8 cellular contexts compared by ENCODE assay signal in genomic region chr17:28951991-28952975, GRCh38. TPM values are rescaled to one million over a fixed set of nuclear protein-coding genes. Genes with fewer than 3 reads are reported as not detected.
A peak's percentile ranks its signal among the peaks of the same experiment; 100 is the strongest.
DNase-seq lines count a peak whose midpoint lies in the region; ATAC-seq and TF ChIP-seq lines count a peak whose summit lies in the region.

No MANE protein-coding gene starts in this region.

- no peaks in the 10 kb centered on the region for H3K9me3 ChIP-seq in PC-9 (ENCODE audit: insufficient read depth, low read depth)
- H3K9me3 ChIP-seq in esophagus muscularis mucosa = no peaks in the 10 kb centered on the region
- H3K9me3 ChIP-seq in mucosa of stomach (ENCODE audit: control insufficient read depth, low read length) = no peaks in the 10 kb centered on the region

- H3K4me1 ChIP-seq in PC-9 (replicated peaks; ENCODE audit: insufficient read depth) = peaks cover 20% of the 10 kb centered on the region
- H3K4me1 ChIP-seq in esophagus muscularis mucosa = peaks cover 21 to 40% (median 31%) of the 10 kb centered on the region in 4 donors
- H3K4me1 ChIP-seq in mucosa of stomach (ENCODE audit: control insufficient read depth, insufficient read depth, low read length) = peaks cover 16% of the 10 kb centered on the region

- no peaks in the 10 kb centered on the region for H3K27me3 Mint-ChIP-seq in activated T-cell treated with anti-CD3 and anti-CD28 coated beads, Interleukin-2, amount 50 U/mL, for 4 hours (ENCODE audit: low read depth)

- intact Hi-C loops in PC-9 (cut with micrococcal nuclease; ENCODE audit: unreplicated experiment) = loop anchor here (2.0 to 5.0 kb wide), 4 partner anchors 155 to 615 kb away; partner anchors contain the start of genes ABHD15, RPL23A and TP53I13
- intact Hi-C loops in esophagus muscularis mucosa (cut with DNase I) = no loop called here

- TF ChIP-seq POLR2A in esophagus muscularis mucosa (IDR thresholded peaks at IDR 0.05; ENCODE audit: low read depth) = no peak

- H3K79me2 ChIP-seq in PC-9 (ENCODE audit: low read depth) = peaks cover 40% of the 10 kb centered on the region

- TF ChIP-seq EP300 in esophagus muscularis mucosa (IDR thresholded peaks at IDR 0.05) = no peak

- H3K36me3 ChIP-seq in PC-9 (ENCODE audit: low read depth) (peaks cover 13% of the 10 kb centered on the region), esophagus muscularis mucosa (peaks cover 0 to 1% (median 0%) of the 10 kb centered on the region in 4 donors), mucosa of stomach (ENCODE audit: control insufficient read depth, insufficient read depth, low read length) (no peaks in the 10 kb centered on the region)

- no peaks in the 10 kb centered on the region for H3K9me2 ChIP-seq in PC-9 (ENCODE audit: insufficient read depth)

- peak; percentile 99 for DNase-seq in DMS79 treated with DMSO at 0.1 percent for 48 hours (lab: John Stamatoyannopoulos, UW)
- DNase-seq in KG1 (lab: John Stamatoyannopoulos, UW) = peak; percentile 91
- DNase-seq in PC-9 = peak; percentile 94 to 97
- peak; percentile 90 for DNase-seq in activated T-cell treated with anti-CD3 and anti-CD28 coated beads, Interleukin-2, amount 50 U/mL, for 4 hours
- DNase-seq in esophagus muscularis mucosa (ENCODE audit: extremely low spot score) = peak; percentile 99
- DNase-seq in stimulated activated CD8-positive, alpha-beta memory T cell treated with anti-CD3 and anti-CD28 coated beads, Interleukin-4, amount 100 ng/mL, for 48 hours = peak; percentile 94

- peaks cover 27% of the 10 kb centered on the region for H3F3A ChIP-seq in PC-9 (ENCODE audit: insufficient read depth, low read depth)

- H3K9ac ChIP-seq in mucosa of stomach (ENCODE audit: low read length) = peak overlapping the region; percentile 85

- peaks cover 15% of the 10 kb centered on the region for H3K4me1 Mint-ChIP-seq in activated T-cell treated with anti-CD3 and anti-CD28 coated beads, Interleukin-2, amount 50 U/mL, for 4 hours (ENCODE audit: low read depth)

- H4K20me1 ChIP-seq in PC-9 (ENCODE audit: insufficient read depth) = peaks cover 15% of the 10 kb centered on the region; the same call in 1 of the 2 replicates

- no peaks in the 10 kb centered on the region for H3K9me3 Mint-ChIP-seq in activated T-cell treated with anti-CD3 and anti-CD28 coated beads, Interleukin-2, amount 50 U/mL, for 4 hours

- H3K27ac ChIP-seq in PC-9 = peak overlapping the region; percentile 94
- H3K27ac ChIP-seq in esophagus muscularis mucosa (replicated peaks in 1 of 4) = peak overlapping the region; percentile 92 to 98 (median 96)

- TF ChIP-seq CTCF in PC-9 (conservative IDR thresholded peaks at IDR 0.05) (no peak), esophagus muscularis mucosa (IDR thresholded peaks at IDR 0.05) (no peak)

- peaks cover 2% of the 10 kb centered on the region for H3K36me3 Mint-ChIP-seq in activated T-cell treated with anti-CD3 and anti-CD28 coated beads, Interleukin-2, amount 50 U/mL, for 4 hours (ENCODE audit: insufficient read depth)

- TSS peak; percentile 92 for BruUV-seq in PC-9 (replicated peaks; lab: Mats Ljungman, UMichigan)

- H3K27me3 ChIP-seq in PC-9 (ENCODE audit: insufficient read depth, low read depth) = no peaks in the 10 kb centered on the region
- H3K27me3 ChIP-seq in esophagus muscularis mucosa = no peaks in the 10 kb centered on the region
- no peaks in the 10 kb centered on the region for H3K27me3 ChIP-seq in mucosa of stomach (ENCODE audit: control insufficient read depth, insufficient read depth, low read length)

- POLR2A ChIA-PET in PC-9 (lab: Charles Lee; ENCODE audit: unreplicated experiment) = interaction anchor here (0.5 to 1.4 kb wide), 11 partner anchors 80 to 1153 kb away, joined by 3 to 35 read pairs (median 6); partner anchors contain the start of genes NEK8, RPL23A, SDF2 and SUPT6H

- ATAC-seq in GM21737 (IDR thresholded peaks at IDR 0.05; ENCODE audit: unreplicated experiment) = peak; percentile 51
- ATAC-seq in activated T-cell treated with anti-CD3 and anti-CD28 coated beads, Interleukin-2, amount 50 U/mL, for 4 hours = peak; percentile 75 to 78

- H3K4me3 ChIP-seq in PC-9 (peak overlapping the region; percentile 92), esophagus muscularis mucosa (peak overlapping the region; percentile 82 to 98 (median 92)), mucosa of stomach (ENCODE audit: low read length) (peak overlapping the region; percentile 93)

- CTCF ChIA-PET in PC-9 (lab: Charles Lee) = interaction anchor here (0.8 to 1.3 kb wide), 5 partner anchors 13 to 233 kb away, joined by 3 to 15 read pairs (median 4); partner anchors contain the start of genes RPL23A and TLCD1

- H3K4me2 ChIP-seq in PC-9 = peak overlapping the region; percentile 90

- peak overlapping the region; percentile 83 for H2AFZ ChIP-seq in PC-9

- H3K4me3 Mint-ChIP-seq in activated T-cell treated with anti-CD3 and anti-CD28 coated beads, Interleukin-2, amount 50 U/mL, for 4 hours = no peak overlapping the region

- 7% methylated on average over 33 of the region's 36 CpGs for WGBS in esophagus muscularis mucosa

RNA-seq across cellular contexts. Expression of gene PHF12, which starts 1.0 kb away (rescaled TPM):
- 36.0 and 48.4 TPM in 2 replicates for total RNA-seq in PC-9 (2021)
- total RNA-seq in activated T-cell treated with anti-CD3 and anti-CD28 coated beads, Interleukin-2, amount 50 U/mL, for 4 hours = 10 to 100 TPM; 45.2 to 48.6 (median 47.8) TPM
- 10 to 100 TPM; 27.8 to 44.5 (median 36.7) TPM for total RNA-seq in esophagus muscularis mucosa

RNA-seq across cellular contexts. Expression of gene DHRS13, which starts 49.4 kb away (rescaled TPM):
- 15.8 and 17.5 TPM in 2 replicates for total RNA-seq in PC-9 (2021)
- total RNA-seq in activated T-cell treated with anti-CD3 and anti-CD28 coated beads, Interleukin-2, amount 50 U/mL, for 4 hours = 10 to 100 TPM; 20.7 to 24.5 (median 21.8) TPM
- 10 to 100 TPM in 1 of 4 donors, 1 to 10 TPM in 3; 3.7 to 14.2 (median 5.9) TPM for total RNA-seq in esophagus muscularis mucosa

RNA-seq across cellular contexts. Expression of gene SEZ6, which starts 53.5 kb away (rescaled TPM):
- not detected in 2 replicates for total RNA-seq in PC-9 (2021)
- not detected for total RNA-seq in activated T-cell treated with anti-CD3 and anti-CD28 coated beads, Interleukin-2, amount 50 U/mL, for 4 hours
- under 1 TPM in 3 of 4 donors, not detected in 1; 0.42 to 0.83 (median 0.52) TPM for total RNA-seq in esophagus muscularis mucosa

RNA-seq across cellular contexts. Expression of gene FLOT2, which starts 54.8 kb away (rescaled TPM):
- total RNA-seq in PC-9 (2021) (118 and 128 TPM in 2 replicates), esophagus muscularis mucosa (10 to 100 TPM; 60.2 to 94.8 (median 86.0) TPM)
- 10 to 100 TPM; 48.3 to 62.9 (median 59.3) TPM for total RNA-seq in activated T-cell treated with anti-CD3 and anti-CD28 coated beads, Interleukin-2, amount 50 U/mL, for 4 hours

Comparison
In these comparisons a context has a peak if more than half of its experiments do, and no peak if none do; other contexts are left out.
1. Peak in every context shown above with its lines: DNase-seq, ATAC-seq, H3K4me3 ChIP-seq and H3K27ac ChIP-seq.